In genomic region chr1:59360729-59361128, GRCh38 we compare ENCODE assay signal across 16 cellular contexts.
DNase-seq lines count a peak whose midpoint lies in the region; ATAC-seq and TF ChIP-seq lines count a peak whose summit lies in the region.
"Had no signal": no experiment of that assay in that cellular context is flagged by ENCODE, and none has a peak within 500 bp of the region (broad histone marks: within the 10 kb centered on the region; RNA-seq: fewer than 3 reads in every experiment).

No MANE protein-coding gene starts in this region.

- H3K36me3 ChIP-seq in ACC112 (ENCODE audit: insufficient read depth, low read length) (no peaks in the 10 kb centered on the region), hepatocyte (replicated peaks; ENCODE audit: insufficient read depth, low read depth) (no peaks in the 10 kb centered on the region), psoas muscle (ENCODE audit: insufficient read depth in 1 of 2, low read depth in 1 of 2) (no peaks in the 10 kb centered on the region), adrenal gland (replicated peaks in 1 of 2) (no peaks in the 10 kb centered on the region)

- no peaks in the 10 kb centered on the region for H3K79me2 ChIP-seq in ACC112 (ENCODE audit: control insufficient read depth, insufficient read depth, low read length, unreplicated experiment)
- H3K79me2 ChIP-seq in hepatocyte = no peaks in the 10 kb centered on the region

- ATAC-seq in psoas muscle = no peak
- ATAC-seq: GM12878, GM23338 had no signal

- no peak for TF ChIP-seq CTCF in HFFc6 (IDR thresholded peaks at IDR 0.05)
- no peak for TF ChIP-seq CTCF in hepatocyte (IDR thresholded peaks at IDR 0.05; ENCODE audit: poor library complexity)
- no peak for TF ChIP-seq CTCF in psoas muscle (IDR thresholded peaks at IDR 0.05)
- no peak for TF ChIP-seq CTCF in mesothelial cell of epicardium (IDR thresholded peaks at IDR 0.05; ENCODE audit: unreplicated experiment)
- no peak for TF ChIP-seq CTCF in adrenal gland (IDR thresholded peaks at IDR 0.05)

- H2AFZ ChIP-seq in ACC112 (ENCODE audit: low read length, unreplicated experiment) (no peak overlapping the region), hepatocyte (no peak overlapping the region)
- H2AFZ ChIP-seq: GM23338 had no signal

- H3K27me3 ChIP-seq in ACC112 (ENCODE audit: insufficient read depth, low read length) (no peaks in the 10 kb centered on the region), hepatocyte (no peaks in the 10 kb centered on the region), psoas muscle (ENCODE audit: insufficient read depth in 3 of 3, low read length in 2 of 3) (no peaks in the 10 kb centered on the region), adrenal gland (no peaks in the 10 kb centered on the region)

- H3K27ac Mint-ChIP-seq in HFFc6 (peak overlapping the region; percentile 63), mesothelial cell of epicardium (no peak overlapping the region)
- H3K27ac Mint-ChIP-seq: B cell; CD4-positive, alpha-beta T cell; GM23338 had no signal

- H4K20me1 ChIP-seq in hepatocyte (ENCODE audit: insufficient read depth, poor library complexity, severe bottlenecking) = no peaks in the 10 kb centered on the region

- no peak overlapping the region for H3K4me3 ChIP-seq in ACC112 (ENCODE audit: low read depth, low read length)
- no peak overlapping the region for H3K4me3 ChIP-seq in hepatocyte
- no peak overlapping the region for H3K4me3 ChIP-seq in psoas muscle
- no peak overlapping the region for H3K4me3 ChIP-seq in adrenal gland
- H3K4me3 ChIP-seq: GM12878, GM23338 had no signal

- H3K27me3 Mint-ChIP-seq in HFFc6 (ENCODE audit: insufficient read depth) (peaks cover 2% of the 10 kb centered on the region; the same call in 1 of the 2 replicates), mesothelial cell of epicardium (ENCODE audit: low read depth) (no peaks in the 10 kb centered on the region)
- H3K27me3 Mint-ChIP-seq: B cell; CD4-positive, alpha-beta T cell had no signal

- H3K9me3 Mint-ChIP-seq in HFFc6 = no peaks in the 10 kb centered on the region
- H3K9me3 Mint-ChIP-seq in mesothelial cell of epicardium = peaks cover 7% of the 10 kb centered on the region
- H3K9me3 Mint-ChIP-seq: CD4-positive, alpha-beta T cell; GM23338 had no signal

- no peak overlapping the region for H3K4me3 Mint-ChIP-seq in HFFc6
- no peak overlapping the region for H3K4me3 Mint-ChIP-seq in mesothelial cell of epicardium
- H3K4me3 Mint-ChIP-seq: B cell; CD4-positive, alpha-beta T cell; GM23338 had no signal

- WGBS in hepatocyte (ENCODE audit: low lambda C conversion rate, missing lambda C conversion rate) = 96% methylated on average over 2 of the region's 2 CpGs
- WGBS in psoas muscle, 3 donors = 93 to 98% (median 94%) methylated on average over 2 of the region's 2 CpGs
- 98 to 100% (median 100%) methylated on average over 2 of the region's 2 CpGs for WGBS in adrenal gland, 4 donors

- H3K4me2 ChIP-seq in hepatocyte = no peak overlapping the region
- H3K4me2 ChIP-seq: GM23338 had no signal

- DNase-seq in HFFc6 = no peak
- no peak for DNase-seq in hepatocyte (ENCODE audit: low spot score)
- no peak for DNase-seq in psoas muscle
- no peak for DNase-seq in DMS 273 treated with DMSO at 0.1 percent for 48 hours (lab: John Stamatoyannopoulos, UW)
- DNase-seq in mesothelial cell of epicardium (ENCODE audit: low spot score in 2 of 2, unreplicated experiment in 2 of 2) = no peak
- no peak for DNase-seq in adrenal gland
- no peak for DNase-seq in NCI-H2107 treated with DMSO at 0.1 percent for 48 hours (lab: John Stamatoyannopoulos, UW; ENCODE audit: unreplicated experiment)
- DNase-seq: C1 segment of cervical spinal cord; Calu3; CD4-positive, alpha-beta T cell; DMS79; H7 had no signal

- peaks cover 19% of the 10 kb centered on the region for H3K4me1 ChIP-seq in ACC112 (ENCODE audit: control insufficient read depth, insufficient read depth, low read length, unreplicated experiment)
- H3K4me1 ChIP-seq in hepatocyte (ENCODE audit: insufficient read depth) = peaks cover 17% of the 10 kb centered on the region
- H3K4me1 ChIP-seq in psoas muscle = peaks cover 17% of the 10 kb centered on the region
- peaks cover 7 to 12% of the 10 kb centered on the region in 2 donors for H3K4me1 ChIP-seq in adrenal gland (replicated peaks in 1 of 2)

- H3K36me3 Mint-ChIP-seq in HFFc6 (ENCODE audit: low read depth) (peaks cover 34% of the 10 kb centered on the region), mesothelial cell of epicardium (peaks cover 5% of the 10 kb centered on the region)

- H3K9me2 ChIP-seq in hepatocyte (replicated peaks; ENCODE audit: insufficient read depth) = no peaks in the 10 kb centered on the region

- intact Hi-C loops in psoas muscle (cut with DNase I) = no loop called here
- intact Hi-C loops in adrenal gland (cut with DNase I) = loop anchor here in 1 of 2 donors (10.0 kb wide), 1 partner anchor 334 kb away; no protein-coding TSS in a partner anchor

- H3K4me1 Mint-ChIP-seq in HFFc6 (ENCODE audit: low read depth) = peaks cover 41% of the 10 kb centered on the region
- peaks cover 30% of the 10 kb centered on the region for H3K4me1 Mint-ChIP-seq in mesothelial cell of epicardium
- H3K4me1 Mint-ChIP-seq: B cell had no signal

- H3K9me3 ChIP-seq in hepatocyte (ENCODE audit: low read depth) = no peaks in the 10 kb centered on the region
- no peaks in the 10 kb centered on the region for H3K9me3 ChIP-seq in psoas muscle
- H3K9me3 ChIP-seq in adrenal gland (replicated peaks in 1 of 3) = no peaks in the 10 kb centered on the region

- H3K27ac ChIP-seq in ACC112 (ENCODE audit: low read depth, low read length) = peak overlapping the region; percentile 29; the same call in 1 of the 2 replicates
- peak overlapping the region; percentile 15 for H3K27ac ChIP-seq in hepatocyte
- peak overlapping the region; percentile 38 for H3K27ac ChIP-seq in psoas muscle
- H3K27ac ChIP-seq in adrenal gland = no peak overlapping the region

- no peak for TF ChIP-seq POLR2A in adrenal gland (IDR thresholded peaks at IDR 0.05)

Comparison
In these comparisons a context has a peak if more than half of its experiments do, and no peak if none do; other contexts are left out.
1. H3K27ac ChIP-seq: peak in ACC112 (single experiment), hepatocyte (single experiment) and psoas muscle (single experiment); none in adrenal gland (0 of 5).